In genomic region chr2:180169474-180169873, GRCh38 we compare ENCODE assay signal across 21 cellular contexts.
DNase-seq lines count a peak whose midpoint lies in the region; ATAC-seq, FAIRE-seq and TF ChIP-seq lines count a peak whose summit lies in the region.
"Had no signal": no experiment of that assay in that cellular context is flagged by ENCODE, and none has a peak within 500 bp of the region (broad histone marks: within the 10 kb centered on the region; RNA-seq: fewer than 3 reads in every experiment).

No MANE protein-coding gene starts in this region.

- intact Hi-C loops in GM12878 (cut with micrococcal nuclease; ENCODE audit: unreplicated experiment), result no loop called here

- peaks cover 2% of the 10 kb centered on the region for H3K27me3 Mint-ChIP-seq in neural progenitor cell (ENCODE audit: insufficient read depth, low read depth)
- peaks cover 4% of the 10 kb centered on the region for H3K27me3 Mint-ChIP-seq in glutamatergic neuron (ENCODE audit: unreplicated experiment)
- H3K27me3 Mint-ChIP-seq: CD4-positive, CD25-positive, alpha-beta regulatory T cell had no signal

- ATAC-seq in A549 (no peak), GM12878 (no peak)
- ATAC-seq: GM23338 had no signal

- no peaks in the 10 kb centered on the region for H3K79me2 ChIP-seq in GM12878 (ENCODE audit: control insufficient read depth, insufficient read depth, low read length)
- no peaks in the 10 kb centered on the region for H3K79me2 ChIP-seq in neural progenitor cell (ENCODE audit: low read depth)

- peaks cover 15% of the 10 kb centered on the region for H3K9me3 ChIP-seq in A549
- H3K9me3 ChIP-seq in HEK293 (ENCODE audit: control insufficient read depth, insufficient read depth, low read depth, low read length), result no peaks in the 10 kb centered on the region
- no peaks in the 10 kb centered on the region; the same call in 2 of the 3 replicates for H3K9me3 ChIP-seq in GM12878 (replicated peaks; ENCODE audit: control insufficient read depth, insufficient read depth, low read length)
- peaks cover 10% of the 10 kb centered on the region for H3K9me3 ChIP-seq in neural progenitor cell (ENCODE audit: low read depth)
- H3K9me3 ChIP-seq: BE2C had no signal

- POLR2A ChIA-PET in A549 (lab: Yijun Ruan, JAX), result no interaction called here
- POLR2A ChIA-PET in HEK293 (lab: Yijun Ruan, JAX), result no interaction called here
- POLR2A ChIA-PET in GM12878 (lab: Charles Lee), result no interaction called here

- H3K4me1 ChIP-seq in A549, result no peaks in the 10 kb centered on the region
- H3K4me1 ChIP-seq in HEK293 (ENCODE audit: control insufficient read depth, insufficient read depth, low read length), result no peaks in the 10 kb centered on the region
- H3K4me1 ChIP-seq in GM12878 (ENCODE audit: control insufficient read depth, insufficient read depth, low read length), result no peaks in the 10 kb centered on the region
- H3K4me1 ChIP-seq in neural progenitor cell, result no peaks in the 10 kb centered on the region
- H3K4me1 ChIP-seq: BE2C had no signal

- no peak overlapping the region for H3K4me3 ChIP-seq in A549
- H3K4me3 ChIP-seq in HEK293 (ENCODE audit: low read depth, low read length), result no peak overlapping the region
- no peak overlapping the region for H3K4me3 ChIP-seq in GM12878
- no peak overlapping the region for H3K4me3 ChIP-seq in neural progenitor cell
- no peak overlapping the region for H3K4me3 ChIP-seq in foreskin fibroblast (ENCODE audit: low read depth in 1 of 2, low read length in 2 of 2)
- H3K4me3 ChIP-seq: GM23338 had no signal

- SMC1A ChIA-PET in GM12878 (lab: Charles Lee; ENCODE audit: uncharacterized antibody, unreplicated experiment), result no interaction called here

- no peak overlapping the region for H3K27ac Mint-ChIP-seq in neural progenitor cell
- H3K27ac Mint-ChIP-seq in glutamatergic neuron (ENCODE audit: unreplicated experiment), result no peak overlapping the region
- H3K27ac Mint-ChIP-seq: CD4-positive, CD25-positive, alpha-beta regulatory T cell; CD8-positive, alpha-beta memory T cell; GM23338 had no signal

- in situ Hi-C loops in GM12878 (cut with MboI), result no loop called here

- no peak for TF ChIP-seq RAD21 in A549 (conservative IDR thresholded peaks at IDR 0.05 in 1 of 2, IDR thresholded peaks at IDR 0.05 in 1 of 2)
- no peak for TF ChIP-seq RAD21 in GM12878 (IDR thresholded peaks at IDR 0.05; ENCODE audit: insufficient read depth, low read depth, low read length)

- H3K4me2 ChIP-seq in A549 (no peak overlapping the region), GM12878 (ENCODE audit: control insufficient read depth, insufficient read depth) (no peak overlapping the region), neural progenitor cell (no peak overlapping the region)
- H3K4me2 ChIP-seq: GM23338 had no signal

- CTCF ChIA-PET in A549 (lab: Yijun Ruan, JAX), result interaction anchor here (1.0 kb wide), 1 partner anchor 10 kb away, joined by 3 read pairs; no protein-coding TSS in a partner anchor
- CTCF ChIA-PET in HEK293 (lab: Yijun Ruan, JAX), result no interaction called here
- CTCF ChIA-PET in GM12878 (lab: Yijun Ruan, JAX), result no interaction called here

- H3K36me3 Mint-ChIP-seq in neural progenitor cell (peaks cover 7% of the 10 kb centered on the region), glutamatergic neuron (ENCODE audit: unreplicated experiment) (peaks cover 20% of the 10 kb centered on the region)
- H3K36me3 Mint-ChIP-seq: CD4-positive, CD25-positive, alpha-beta regulatory T cell had no signal

- H3F3A ChIP-seq in neural progenitor cell (ENCODE audit: low read depth), result no peaks in the 10 kb centered on the region

- no peak overlapping the region for H3K4me3 Mint-ChIP-seq in neural progenitor cell
- H3K4me3 Mint-ChIP-seq in glutamatergic neuron (ENCODE audit: unreplicated experiment), result no peak overlapping the region
- H3K4me3 Mint-ChIP-seq: CD4-positive, CD25-positive, alpha-beta regulatory T cell; CD8-positive, alpha-beta memory T cell; GM23338 had no signal

- H2AFZ ChIP-seq in GM12878 (ENCODE audit: control insufficient read depth, low read depth, low read length) (no peak overlapping the region), neural progenitor cell (replicated peaks) (no peak overlapping the region)
- H2AFZ ChIP-seq: GM23338 had no signal

- H3K27ac ChIP-seq in A549 (no peak overlapping the region), HEK293 (ENCODE audit: extremely low read depth, low read depth, low read length) (no peak overlapping the region), GM12878 (ENCODE audit: control insufficient read depth, insufficient read depth) (no peak overlapping the region), neural progenitor cell (no peak overlapping the region)

- no peaks in the 10 kb centered on the region for H3K27me3 ChIP-seq in GM12878 (replicated peaks in 1 of 2; ENCODE audit: control insufficient read depth in 2 of 2, insufficient read depth in 2 of 2, low read length in 1 of 2)
- no peaks in the 10 kb centered on the region for H3K27me3 ChIP-seq in neural progenitor cell
- H3K27me3 ChIP-seq: BE2C had no signal

- H3K9me3 Mint-ChIP-seq in neural progenitor cell (peaks cover 21% of the 10 kb centered on the region), glutamatergic neuron (ENCODE audit: unreplicated experiment) (peaks cover 10% of the 10 kb centered on the region)

- H3K36me3 ChIP-seq in HEK293 (ENCODE audit: control insufficient read depth in 2 of 2, insufficient read depth in 1 of 2, low read length in 2 of 2) (no peaks in the 10 kb centered on the region), GM12878 (ENCODE audit: control insufficient read depth in 2 of 2, insufficient read depth in 2 of 2, low read length in 1 of 2) (no peaks in the 10 kb centered on the region), neural progenitor cell (no peaks in the 10 kb centered on the region)
- H3K36me3 ChIP-seq: BE2C had no signal

- DNase-seq in A549 (ENCODE audit: low read depth in 1 of 2, low spot score in 1 of 2) (no peak), GM12878 (ENCODE audit: low read depth, low spot score) (no peak), neural progenitor cell (ENCODE audit: low spot score) (peak; percentile 6), glutamatergic neuron (no peak), foreskin fibroblast (no peak)
- DNase-seq: ACHN; BE2C; C1 segment of cervical spinal cord; CD4-positive, CD25-positive, alpha-beta regulatory T cell; CD8-positive, alpha-beta memory T cell; COR-L47; HCEC 1CT; IMR-90; KBM-7 had no signal

- FAIRE-seq in A549 (lab: Jason Lieb, UNC) (no peak), GM12878 (lab: Jason Lieb, UNC) (no peak)
- FAIRE-seq: G401.6, GM12892, GM18507, H54, HTR-8/SVneo had no signal

- TF ChIP-seq EP300 in A549 (IDR thresholded peaks at IDR 0.05) (no peak), GM12878 (IDR thresholded peaks at IDR 0.05; ENCODE audit: borderline replicate concordance in 1 of 2, control insufficient read depth in 1 of 2, low read depth in 2 of 2, low read length in 2 of 2) (no peak)

- no peaks in the 10 kb centered on the region for H4K20me1 ChIP-seq in GM12878 (ENCODE audit: control insufficient read depth, insufficient read depth)
- H4K20me1 ChIP-seq in neural progenitor cell (ENCODE audit: low read depth), result no peaks in the 10 kb centered on the region

- RAD21 ChIA-PET in GM12878 (lab: Charles Lee; ENCODE audit: unreplicated experiment), result no interaction called here

- TF ChIP-seq POLR2A in A549 (IDR thresholded peaks at IDR 0.05; ENCODE audit: low read length), result no peak
- TF ChIP-seq POLR2A in GM12878 (IDR thresholded peaks at IDR 0.05; ENCODE audit: low read depth, low read length), result no peak

- H3K9ac ChIP-seq in GM12878 (ENCODE audit: control insufficient read depth, insufficient read depth, low read length), result no peak overlapping the region
- H3K9ac ChIP-seq in neural progenitor cell, result no peak overlapping the region

- BruUV-seq in GM12878 (replicated peaks; lab: Mats Ljungman, UMichigan), result no TSS peak

- TF ChIP-seq CTCF in A549 (IDR thresholded peaks at IDR 0.05) (no peak), HEK293 (tag by site-specific recombination; IDR thresholded peaks at IDR 0.05) (no peak), GM12878 (IDR thresholded peaks at IDR 0.05 in 2 of 3, conservative IDR thresholded peaks at IDR 0.05 in 1 of 3; ENCODE audit: control insufficient read depth in 2 of 3, extremely low read depth in 1 of 3, insufficient read depth in 1 of 3, low read depth in 3 of 3, low read length in 3 of 3) (no peak), neural progenitor cell (IDR thresholded peaks at IDR 0.05) (no peak), glutamatergic neuron (IDR thresholded peaks at IDR 0.05; ENCODE audit: partially characterized antibody, unreplicated experiment) (no peak), foreskin fibroblast (IDR thresholded peaks at IDR 0.05; ENCODE audit: low read depth, low read length) (no peak)

- H3K4me1 Mint-ChIP-seq in neural progenitor cell, result no peaks in the 10 kb centered on the region
- H3K4me1 Mint-ChIP-seq in glutamatergic neuron (ENCODE audit: low read depth, unreplicated experiment), result no peaks in the 10 kb centered on the region
- H3K4me1 Mint-ChIP-seq: CD4-positive, CD25-positive, alpha-beta regulatory T cell; CD8-positive, alpha-beta memory T cell; GM23338 had no signal

TF ChIP-seq in A549, 52 proteins besides CTCF, POLR2A, EP300 and RAD21:
- TF ChIP-seq FOXS1 (CRISPR knock-in tag; IDR thresholded peaks at IDR 0.05), result no peak
- peak; percentile 10 for TF ChIP-seq ZFP36 (IDR thresholded peaks at IDR 0.05; ENCODE audit: borderline replicate concordance, partially characterized antibody)

TF ChIP-seq in HEK293, 187 proteins besides CTCF, POLR2A, EP300 and RAD21:
- peak; percentile 80; the same call in 1 of the 2 replicates for TF ChIP-seq ZNF626 (tag by site-specific recombination; IDR thresholded peaks at IDR 0.05)
- peak; percentile 78; the same call in 1 of the 2 replicates for TF ChIP-seq TRIM28 (IDR thresholded peaks at IDR 0.05; ENCODE audit: borderline replicate concordance, low read length)
- peak; percentile 86 for TF ChIP-seq SETDB1 (IDR thresholded peaks at IDR 0.05; ENCODE audit: insufficient read length, low read length)
- TF ChIP-seq ZNF777 (tag by site-specific recombination; IDR thresholded peaks at IDR 0.05; ENCODE audit: borderline replicate concordance), result no peak

TF ChIP-seq in GM12878, 131 proteins besides CTCF, POLR2A, EP300 and RAD21:
- TF ChIP-seq CBX5 (IDR thresholded peaks at IDR 0.05; ENCODE audit: low read depth) (peak; percentile 69; the same call in 1 of the 2 replicates), POLR2AphosphoS2 (IDR thresholded peaks at IDR 0.05; ENCODE audit: low read depth, low read length) (no peak)
